19 cellular contexts compared by ENCODE assay signal in genomic region chr1:230609208-230609607, GRCh38.
"Had no signal": no experiment of that assay in that cellular context is flagged by ENCODE, and none has a peak within 500 bp of the region (broad histone marks: within the 10 kb centered on the region; RNA-seq: fewer than 3 reads in every experiment).

No MANE protein-coding gene starts in this region.

- H3K27me3 ChIP-seq: colonic mucosa, foreskin keratinocyte, heart left ventricle, vagina had no signal

- H3K9me3 Mint-ChIP-seq: activated naive CD4-positive, alpha-beta T cell treated with anti-CD3 and anti-CD28 coated beads for 36 hours; activated T-helper 17 cell treated with anti-CD3 and anti-CD28 coated beads, Interleukin-2, amount 50 U/mL, for 72 hours had no signal

- DNase-seq: activated CD4-positive, alpha-beta T cell treated with anti-CD3 and anti-CD28 coated beads, Interleukin-2, amount 50 U/mL, for 1 hour; activated CD4-positive, CD25-positive, alpha-beta regulatory T cell; activated naive CD4-positive, alpha-beta T cell treated with anti-CD3 and anti-CD28 coated beads for 36 hours; activated T-cell treated with anti-CD3 and anti-CD28 coated beads for 4 hours; colonic mucosa; effector CD4-positive, alpha-beta T cell; foreskin keratinocyte; heart left ventricle; left ventricle myocardium inferior; mesenchymal stem cell; posterior cingulate gyrus; right cardiac atrium; tibial artery had no signal

- H3K4me3 Mint-ChIP-seq: activated naive CD4-positive, alpha-beta T cell treated with anti-CD3 and anti-CD28 coated beads for 36 hours; activated T-helper 17 cell treated with anti-CD3 and anti-CD28 coated beads, Interleukin-2, amount 50 U/mL, for 72 hours had no signal

- H3K36me3 ChIP-seq: colonic mucosa, heart left ventricle, left ventricle myocardium inferior, tibial artery, vagina had no signal

- H3K9me3 ChIP-seq: colonic mucosa, heart left ventricle, left ventricle myocardium inferior, tibial artery, vagina had no signal

- H3K4me1 ChIP-seq: colonic mucosa, foreskin keratinocyte, tibial artery had no signal

- H3K4me3 ChIP-seq: colonic mucosa, heart left ventricle, left ventricle myocardium inferior, smooth muscle cell, tibial artery, vagina had no signal

- FAIRE-seq: endothelial cell of umbilical vein, keratinocyte, TTC549 had no signal

- H3K27ac ChIP-seq: colonic mucosa, foreskin keratinocyte, heart left ventricle, left ventricle myocardium inferior, tibial artery, vagina had no signal

- H3K27ac Mint-ChIP-seq: activated naive CD4-positive, alpha-beta T cell treated with anti-CD3 and anti-CD28 coated beads for 36 hours; activated T-helper 17 cell treated with anti-CD3 and anti-CD28 coated beads, Interleukin-2, amount 50 U/mL, for 72 hours had no signal

- H3K4me1 Mint-ChIP-seq: activated T-helper 17 cell treated with anti-CD3 and anti-CD28 coated beads, Interleukin-2, amount 50 U/mL, for 72 hours had no signal

- H3K4me2 ChIP-seq: smooth muscle cell had no signal
